Comparison of ENCODE assay signal across 8 cellular contexts in the genomic region with DNA sequence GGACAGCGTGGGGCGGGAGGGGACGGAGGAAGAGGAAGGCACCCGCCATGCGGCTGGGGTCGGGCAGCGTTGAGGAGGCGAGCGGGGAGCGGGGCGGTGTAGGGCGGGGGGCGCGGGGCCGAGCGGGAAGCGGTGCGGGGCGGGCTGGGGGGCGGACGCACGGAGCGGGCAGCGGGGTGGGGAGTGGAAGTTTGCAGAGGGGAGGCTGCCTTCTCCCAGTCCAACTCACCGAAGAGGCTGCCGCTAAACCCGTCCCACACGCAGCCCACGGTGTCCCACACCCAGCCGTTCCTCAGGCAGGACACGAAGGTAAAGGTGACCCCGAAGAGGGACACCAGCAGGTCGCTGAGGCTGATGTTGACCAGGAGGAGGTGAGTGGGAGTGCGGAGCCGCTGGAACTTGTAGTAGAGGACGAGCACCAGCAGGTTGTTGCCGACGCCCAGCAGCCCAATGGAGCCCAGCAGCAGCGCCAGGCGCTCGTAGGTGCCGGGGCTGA. TPM values are rescaled to one million over a fixed set of nuclear protein-coding genes. Genes with fewer than 3 reads are reported as not detected.
A peak's percentile ranks its signal among the peaks of the same experiment; 100 is the strongest.
DNase-seq lines count a peak whose midpoint lies in the region; ATAC-seq and TF ChIP-seq lines count a peak whose summit lies in the region.

No MANE protein-coding gene starts in this region.

- H2AK5ac ChIP-seq in trophoblast cell (ENCODE audit: low read length) = peak overlapping the region; percentile 97

- H3K18ac ChIP-seq in trophoblast cell (ENCODE audit: low read length) = peak overlapping the region; percentile 100

- peak overlapping the region; percentile 88 for H3K4me2 ChIP-seq in trophoblast cell (ENCODE audit: low read length)

- no peak overlapping the region for H3K23ac ChIP-seq in trophoblast cell (ENCODE audit: low read length)

- H2BK5ac ChIP-seq in trophoblast cell (ENCODE audit: low read depth, low read length, poor library complexity) = peak overlapping the region; percentile 97

- no peaks in the 10 kb centered on the region for H3K27me3 ChIP-seq in trophoblast cell (ENCODE audit: insufficient read depth, low read length)

- peak overlapping the region; percentile 99 for H4K12ac ChIP-seq in trophoblast cell (ENCODE audit: low read depth, low read length)

- peak overlapping the region; percentile 97 for H2BK12ac ChIP-seq in trophoblast cell (ENCODE audit: low read length)

- no CpG with 5 or more reads among the region's 42 CpGs for WGBS in trophoblast cell (ENCODE audit: extremely low coverage, insufficient coverage, insufficient read length)

- H3K4me1 ChIP-seq in trophoblast cell (ENCODE audit: control insufficient read depth in 1 of 2, insufficient read depth in 2 of 2, low read length in 2 of 2) = peaks cover 2 to 13% of the 10 kb centered on the region in 2 experiments

- peak overlapping the region; percentile 98 for H4K91ac ChIP-seq in trophoblast cell (ENCODE audit: low read depth, low read length)

- H3K9ac ChIP-seq in trophoblast cell (ENCODE audit: low read length) = peak overlapping the region; percentile 86

- peak; percentile 75 for DNase-seq in NCI-H748 (lab: John Stamatoyannopoulos, UW; ENCODE audit: unreplicated experiment)
- DNase-seq in NCI-H748 treated with DMSO at 0.1 percent for 48 hours (lab: John Stamatoyannopoulos, UW) = no peak
- DNase-seq in MV-4-11 (lab: John Stamatoyannopoulos, UW) = peak; percentile 20
- peak; percentile 8 to 36 (median 27) for DNase-seq in activated CD8-positive, alpha-beta memory T cell treated with anti-CD3 and anti-CD28 coated beads for 48 hours (ENCODE audit: low read depth in 2 of 3, low spot score in 2 of 3)
- DNase-seq in foreskin fibroblast = no peak
- peak; percentile 45 to 59 for DNase-seq in trophoblast cell
- DNase-seq in kidney glomerular epithelial cell (lab: John Stamatoyannopoulos, UW) = no peak

- peak overlapping the region; percentile 100 for H3K14ac ChIP-seq in trophoblast cell (ENCODE audit: low read length)

- peak overlapping the region; percentile 99 for H2BK120ac ChIP-seq in trophoblast cell (ENCODE audit: insufficient read depth, low read length, poor library complexity)

- H3K4ac ChIP-seq in trophoblast cell (ENCODE audit: low read depth, low read length) = peak overlapping the region; percentile 100

- peaks cover 3% of the 10 kb centered on the region for H3K9me3 ChIP-seq in trophoblast cell (ENCODE audit: insufficient read depth, low read depth, low read length)

- peaks cover 0 to 5% of the 10 kb centered on the region in 2 experiments for H3K36me3 ChIP-seq in trophoblast cell (ENCODE audit: control insufficient read depth in 1 of 2, insufficient read depth in 2 of 2, low read length in 2 of 2)

- peaks cover 9% of the 10 kb centered on the region for H3K79me2 ChIP-seq in trophoblast cell (ENCODE audit: control insufficient read depth, insufficient read depth, low read length, poor library complexity)

- no peak for TF ChIP-seq CTCF in foreskin fibroblast (IDR thresholded peaks at IDR 0.05; ENCODE audit: low read depth, low read length)

- H2AFZ ChIP-seq in trophoblast cell (ENCODE audit: insufficient read depth, low read length, poor library complexity) = peak overlapping the region; percentile 98

- peak overlapping the region; percentile 99 for H4K8ac ChIP-seq in trophoblast cell (ENCODE audit: low read depth, low read length)

- peak overlapping the region; percentile 80 for H3K27ac ChIP-seq in trophoblast cell (ENCODE audit: low read depth, low read length)

- peak overlapping the region; percentile 86 to 96 for H3K4me3 ChIP-seq in foreskin fibroblast (ENCODE audit: low read depth in 1 of 2, low read length in 2 of 2)
- peak overlapping the region; percentile 85 for H3K4me3 ChIP-seq in trophoblast cell (ENCODE audit: low read depth, low read length)

- ATAC-seq in HG02588 (IDR thresholded peaks at IDR 0.05; ENCODE audit: unreplicated experiment) = peak; percentile 43

- H3K79me1 ChIP-seq in trophoblast cell (ENCODE audit: low read length) = peaks cover 10% of the 10 kb centered on the region

RNA-seq across cellular contexts. Expression of gene CHML, which starts 0.5 kb away (rescaled TPM):
- 9.6 and 10.3 TPM in 2 replicates for polyA plus RNA-seq in trophoblast cell (2013)

RNA-seq across cellular contexts. Expression of gene OPN3, which starts 0.5 kb away (rescaled TPM):
- 211 and 231 TPM in 2 replicates for polyA plus RNA-seq in trophoblast cell (2013)

RNA-seq across cellular contexts. Expression of gene WDR64, which starts 12.4 kb away (rescaled TPM):
- 0.72 and 0.86 TPM in 2 replicates for polyA plus RNA-seq in trophoblast cell (2013)

Comparison
In these comparisons a context has a peak if more than half of its experiments do, and no peak if none do; other contexts are left out.
1. DNase-seq: peak in NCI-H748 (single experiment), MV-4-11 (single experiment), activated CD8-positive, alpha-beta memory T cell treated with anti-CD3 and anti-CD28 coated beads for 48 hours (3 of 3) and trophoblast cell (2 of 2); none in NCI-H748 treated with DMSO at 0.1 percent for 48 hours (single experiment), foreskin fibroblast (0 of 2) and kidney glomerular epithelial cell (single experiment).